ENCODE assay signal across 17 cellular contexts in genomic region chr6:94894300-94894699, GRCh38.
"Had no signal": no experiment of that assay in that cellular context is flagged by ENCODE, and none has a peak within 500 bp of the region (broad histone marks: within the 10 kb centered on the region; RNA-seq: fewer than 3 reads in every experiment).

No MANE protein-coding gene starts in this region.

- H3K9me3 Mint-ChIP-seq: dendritic cell treated with granulocyte-macrophage colony-stimulating factor and Interleukin-4, amounts not matched to agents 40 ng/mL and 50 ng/mL, for 4 days; stimulated activated naive B cell treated with anti-CD40 and anti-IgM and Interleukin-4, amounts not matched to agents 10 μg/mL and 1 μg/mL and 100 μg/mL, for 72 hours; stimulated activated naive CD8-positive, alpha-beta T cell treated with anti-CD3 and anti-CD28 coated beads, Interleukin-15, amount 100 ng/mL, for 72 hours had no signal

- H3K27ac ChIP-seq: heart left ventricle, sigmoid colon, skin epidermis, testis, transverse colon had no signal

- ATAC-seq: effector memory CD8-positive, alpha-beta T cell; heart left ventricle; mucosa of descending colon; naive thymus-derived CD8-positive, alpha-beta T cell; stimulated activated naive B cell treated with anti-CD40 and anti-IgM and Interleukin-4, amounts not matched to agents 10 μg/mL and 1 μg/mL and 100 μg/mL, for 72 hours; stimulated activated naive CD8-positive, alpha-beta T cell treated with anti-CD3 and anti-CD28 coated beads, Interleukin-15, amount 100 ng/mL, for 72 hours had no signal

- H3K9me3 ChIP-seq: heart left ventricle, mucosa of descending colon, sigmoid colon, testis, transverse colon had no signal

- H3K4me3 Mint-ChIP-seq: dendritic cell treated with granulocyte-macrophage colony-stimulating factor and Interleukin-4, amounts not matched to agents 40 ng/mL and 50 ng/mL, for 4 days; effector memory CD8-positive, alpha-beta T cell; naive thymus-derived CD8-positive, alpha-beta T cell; stimulated activated naive B cell treated with anti-CD40 and anti-IgM and Interleukin-4, amounts not matched to agents 10 μg/mL and 1 μg/mL and 100 μg/mL, for 72 hours; stimulated activated naive CD8-positive, alpha-beta T cell treated with anti-CD3 and anti-CD28 coated beads, Interleukin-15, amount 100 ng/mL, for 72 hours had no signal

- H3K36me3 Mint-ChIP-seq: naive thymus-derived CD8-positive, alpha-beta T cell; stimulated activated naive B cell treated with anti-CD40 and anti-IgM and Interleukin-4, amounts not matched to agents 10 μg/mL and 1 μg/mL and 100 μg/mL, for 72 hours had no signal

- H3K4me1 ChIP-seq: heart left ventricle, sigmoid colon, testis, transverse colon had no signal

- H3K27ac Mint-ChIP-seq: dendritic cell treated with granulocyte-macrophage colony-stimulating factor and Interleukin-4, amounts not matched to agents 40 ng/mL and 50 ng/mL, for 4 days; effector memory CD8-positive, alpha-beta T cell; naive thymus-derived CD8-positive, alpha-beta T cell; stimulated activated naive B cell treated with anti-CD40 and anti-IgM and Interleukin-4, amounts not matched to agents 10 μg/mL and 1 μg/mL and 100 μg/mL, for 72 hours; stimulated activated naive CD8-positive, alpha-beta T cell treated with anti-CD3 and anti-CD28 coated beads, Interleukin-15, amount 100 ng/mL, for 72 hours had no signal

- H3K4me1 Mint-ChIP-seq: naive thymus-derived CD8-positive, alpha-beta T cell; stimulated activated naive B cell treated with anti-CD40 and anti-IgM and Interleukin-4, amounts not matched to agents 10 μg/mL and 1 μg/mL and 100 μg/mL, for 72 hours; stimulated activated naive CD8-positive, alpha-beta T cell treated with anti-CD3 and anti-CD28 coated beads, Interleukin-15, amount 100 ng/mL, for 72 hours had no signal

- H3K27me3 ChIP-seq: heart left ventricle, sigmoid colon, testis, transverse colon had no signal

- H3K27me3 Mint-ChIP-seq: dendritic cell treated with granulocyte-macrophage colony-stimulating factor and Interleukin-4, amounts not matched to agents 40 ng/mL and 50 ng/mL, for 4 days; effector memory CD8-positive, alpha-beta T cell; naive thymus-derived CD8-positive, alpha-beta T cell; stimulated activated naive B cell treated with anti-CD40 and anti-IgM and Interleukin-4, amounts not matched to agents 10 μg/mL and 1 μg/mL and 100 μg/mL, for 72 hours; stimulated activated naive CD8-positive, alpha-beta T cell treated with anti-CD3 and anti-CD28 coated beads, Interleukin-15, amount 100 ng/mL, for 72 hours had no signal

- H3K36me3 ChIP-seq: heart left ventricle, sigmoid colon, transverse colon had no signal

- H3K4me3 ChIP-seq: heart left ventricle, mucosa of descending colon, sigmoid colon, skin epidermis, testis, transverse colon had no signal

- DNase-seq: effector memory CD8-positive, alpha-beta T cell; erythroblast; heart left ventricle; hippocampal formation; kidney glomerular epithelial cell; mucosa of descending colon; naive thymus-derived CD8-positive, alpha-beta T cell; posterior cingulate gyrus; sigmoid colon; stimulated activated CD4-positive, alpha-beta T cell treated with anti-CD3 and anti-CD28 coated beads, Interleukin-2, amount 100 ng/mL, for 24 hours; stimulated activated CD4-positive, alpha-beta T cell treated with anti-CD3 and anti-CD28 coated beads, Interleukin-4, amount 100 ng/mL, for 4 hours; stimulated activated naive B cell treated with anti-CD40 and anti-IgM and Interleukin-4, amounts not matched to agents 10 μg/mL and 1 μg/mL and 100 μg/mL, for 72 hours; stimulated activated naive CD8-positive, alpha-beta T cell treated with anti-CD3 and anti-CD28 coated beads, Interleukin-15, amount 100 ng/mL, for 72 hours; testis; transverse colon had no signal
